In the genomic region with DNA sequence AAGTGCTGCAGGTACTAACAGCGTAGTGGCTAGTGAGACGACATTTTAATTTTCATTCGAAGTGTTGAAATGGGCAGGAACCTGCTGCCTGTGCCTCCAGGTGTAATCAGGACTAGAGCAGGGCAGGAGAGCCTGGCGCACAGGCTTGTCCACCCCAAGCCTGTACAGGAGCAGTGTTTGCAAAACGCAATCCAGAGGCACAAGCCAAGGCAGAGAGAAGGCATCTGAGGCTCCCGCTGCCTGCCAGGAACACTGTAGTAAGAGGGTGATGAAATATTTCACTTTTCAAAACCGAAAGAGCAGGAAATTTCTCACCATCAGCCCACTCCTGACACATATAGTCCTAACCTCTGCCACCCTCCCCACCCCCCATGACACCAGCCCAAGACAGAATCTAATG, we compare ENCODE assay signal across 1 cellular context.
TF ChIP-seq lines count a peak whose summit lies in the region.

No MANE protein-coding gene starts in this region.

TF ChIP-seq in K562, 482 proteins besides CTCF, POLR2A, EP300 and RAD21 (continued from another document):
- TF ChIP-seq, protein P1, sequence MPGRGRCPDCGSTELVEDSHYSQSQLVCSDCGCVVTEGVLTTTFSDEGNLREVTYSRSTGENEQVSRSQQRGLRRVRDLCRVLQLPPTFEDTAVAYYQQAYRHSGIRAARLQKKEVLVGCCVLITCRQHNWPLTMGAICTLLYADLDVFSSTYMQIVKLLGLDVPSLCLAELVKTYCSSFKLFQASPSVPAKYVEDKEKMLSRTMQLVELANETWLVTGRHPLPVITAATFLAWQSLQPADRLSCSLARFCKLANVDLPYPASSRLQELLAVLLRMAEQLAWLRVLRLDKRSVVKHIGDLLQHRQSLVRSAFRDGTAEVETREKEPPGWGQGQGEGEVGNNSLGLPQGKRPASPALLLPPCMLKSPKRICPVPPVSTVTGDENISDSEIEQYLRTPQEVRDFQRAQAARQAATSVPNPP (IDR thresholded peaks at IDR 0.05; ENCODE audit: borderline replicate concordance, insufficient read depth, insufficient read length), result no peak
- TF ChIP-seq BRD4 (IDR thresholded peaks at IDR 0.05) (no peak), PML (IDR thresholded peaks at IDR 0.05; ENCODE audit: low read length) (no peak), MYNN (IDR thresholded peaks at IDR 0.05) (no peak), MYNN (CRISPR knock-in tag; IDR thresholded peaks at IDR 0.05) (no peak), ZNF347 (CRISPR knock-in tag; IDR thresholded peaks at IDR 0.05; ENCODE audit: low read depth) (no peak), CEBPG (CRISPR knock-in tag; IDR thresholded peaks at IDR 0.05) (no peak), CEBPG (tag; conservative IDR thresholded peaks at IDR 0.05 in 1 of 2, IDR thresholded peaks at IDR 0.05 in 1 of 2) (peak; percentile 22 to 43; a peak in 2 of 4 replicates), CBX2 (IDR thresholded peaks at IDR 0.05; ENCODE audit: insufficient read depth, low read length, poor library complexity, severe bottlenecking) (no peak), CHD1 (IDR thresholded peaks at IDR 0.05; ENCODE audit: low read length) (no peak)
- TF ChIP-seq, protein P2, sequence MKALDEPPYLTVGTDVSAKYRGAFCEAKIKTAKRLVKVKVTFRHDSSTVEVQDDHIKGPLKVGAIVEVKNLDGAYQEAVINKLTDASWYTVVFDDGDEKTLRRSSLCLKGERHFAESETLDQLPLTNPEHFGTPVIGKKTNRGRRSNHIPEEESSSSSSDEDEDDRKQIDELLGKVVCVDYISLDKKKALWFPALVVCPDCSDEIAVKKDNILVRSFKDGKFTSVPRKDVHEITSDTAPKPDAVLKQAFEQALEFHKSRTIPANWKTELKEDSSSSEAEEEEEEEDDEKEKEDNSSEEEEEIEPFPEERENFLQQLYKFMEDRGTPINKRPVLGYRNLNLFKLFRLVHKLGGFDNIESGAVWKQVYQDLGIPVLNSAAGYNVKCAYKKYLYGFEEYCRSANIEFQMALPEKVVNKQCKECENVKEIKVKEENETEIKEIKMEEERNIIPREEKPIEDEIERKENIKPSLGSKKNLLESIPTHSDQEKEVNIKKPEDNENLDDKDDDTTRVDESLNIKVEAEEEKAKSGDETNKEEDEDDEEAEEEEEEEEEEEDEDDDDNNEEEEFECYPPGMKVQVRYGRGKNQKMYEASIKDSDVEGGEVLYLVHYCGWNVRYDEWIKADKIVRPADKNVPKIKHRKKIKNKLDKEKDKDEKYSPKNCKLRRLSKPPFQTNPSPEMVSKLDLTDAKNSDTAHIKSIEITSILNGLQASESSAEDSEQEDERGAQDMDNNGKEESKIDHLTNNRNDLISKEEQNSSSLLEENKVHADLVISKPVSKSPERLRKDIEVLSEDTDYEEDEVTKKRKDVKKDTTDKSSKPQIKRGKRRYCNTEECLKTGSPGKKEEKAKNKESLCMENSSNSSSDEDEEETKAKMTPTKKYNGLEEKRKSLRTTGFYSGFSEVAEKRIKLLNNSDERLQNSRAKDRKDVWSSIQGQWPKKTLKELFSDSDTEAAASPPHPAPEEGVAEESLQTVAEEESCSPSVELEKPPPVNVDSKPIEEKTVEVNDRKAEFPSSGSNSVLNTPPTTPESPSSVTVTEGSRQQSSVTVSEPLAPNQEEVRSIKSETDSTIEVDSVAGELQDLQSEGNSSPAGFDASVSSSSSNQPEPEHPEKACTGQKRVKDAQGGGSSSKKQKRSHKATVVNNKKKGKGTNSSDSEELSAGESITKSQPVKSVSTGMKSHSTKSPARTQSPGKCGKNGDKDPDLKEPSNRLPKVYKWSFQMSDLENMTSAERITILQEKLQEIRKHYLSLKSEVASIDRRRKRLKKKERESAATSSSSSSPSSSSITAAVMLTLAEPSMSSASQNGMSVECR (CRISPR knock-in tag; IDR thresholded peaks at IDR 0.05), result no peak
- TF ChIP-seq, protein P3, sequence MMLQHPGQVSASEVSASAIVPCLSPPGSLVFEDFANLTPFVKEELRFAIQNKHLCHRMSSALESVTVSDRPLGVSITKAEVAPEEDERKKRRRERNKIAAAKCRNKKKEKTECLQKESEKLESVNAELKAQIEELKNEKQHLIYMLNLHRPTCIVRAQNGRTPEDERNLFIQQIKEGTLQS (IDR thresholded peaks at IDR 0.05), result 0 out of 2 replicates have a peak, but pooled peaks have one; percentile 14
- TF ChIP-seq, protein P3 (CRISPR knock-in tag; conservative IDR thresholded peaks at IDR 0.05), result no peak
